Comparison of ENCODE assay signal across 13 cellular contexts in genomic region chr4:146105464-146105863, GRCh38.
A peak's percentile ranks its signal among the peaks of the same experiment; 100 is the strongest.
DNase-seq lines count a peak whose midpoint lies in the region; ATAC-seq and TF ChIP-seq lines count a peak whose summit lies in the region.
"Had no signal": no experiment of that assay in that cellular context is flagged by ENCODE, and none has a peak within 500 bp of the region (broad histone marks: within the 10 kb centered on the region; RNA-seq: fewer than 3 reads in every experiment).

No MANE protein-coding gene starts in this region.

- H3K4me3 Mint-ChIP-seq in dendritic cell treated with granulocyte-macrophage colony-stimulating factor and Interleukin-4, amounts not matched to agents 40 ng/mL and 50 ng/mL, for 4 days, result no peak overlapping the region
- H3K4me3 Mint-ChIP-seq in Calu3 (ENCODE audit: low read depth, unreplicated experiment), result no peak overlapping the region
- H3K4me3 Mint-ChIP-seq: naive thymus-derived CD8-positive, alpha-beta T cell had no signal

- no peaks in the 10 kb centered on the region for H3K36me3 ChIP-seq in uterus
- H3K36me3 ChIP-seq: adrenal gland had no signal

- no peaks in the 10 kb centered on the region for H3K27me3 ChIP-seq in uterus
- H3K27me3 ChIP-seq: adrenal gland had no signal

- no peaks in the 10 kb centered on the region for H3K4me1 ChIP-seq in uterus
- H3K4me1 ChIP-seq: adrenal gland had no signal

- DNase-seq in uterus (no peak), Calu3 (no peak), medulla oblongata (ENCODE audit: extremely low spot score) (no peak)
- DNase-seq in stimulated activated CD4-positive, alpha-beta T cell treated with anti-CD3 and anti-CD28 coated beads, Interleukin-12 subunit alpha, Interleukin-12 subunit beta, amount 100 ng/mL, for 4 hours, result no peak
- DNase-seq: activated CD4-positive, alpha-beta T cell treated with anti-CD3 and anti-CD28 coated beads for 4 hours; naive thymus-derived CD8-positive, alpha-beta T cell; NCI-H1417; stimulated activated CD4-positive, alpha-beta T cell treated with anti-CD3 and anti-CD28 coated beads, Interleukin-4, amount 100 ng/mL, for 4 hours had no signal

- H3K36me3 Mint-ChIP-seq in dendritic cell treated with granulocyte-macrophage colony-stimulating factor and Interleukin-4, amounts not matched to agents 40 ng/mL and 50 ng/mL, for 4 days (ENCODE audit: low read depth), result no peaks in the 10 kb centered on the region
- no peaks in the 10 kb centered on the region for H3K36me3 Mint-ChIP-seq in Calu3 (ENCODE audit: insufficient read depth, unreplicated experiment)
- H3K36me3 Mint-ChIP-seq: naive thymus-derived CD8-positive, alpha-beta T cell had no signal

- no peak overlapping the region for H3K4me3 ChIP-seq in uterus
- H3K4me3 ChIP-seq: adrenal gland had no signal

- no peak for TF ChIP-seq CTCF in uterus (IDR thresholded peaks at IDR 0.05)
- no peak for TF ChIP-seq CTCF in Calu3 (IDR thresholded peaks at IDR 0.05; ENCODE audit: unreplicated experiment)

- H3K9me3 Mint-ChIP-seq in dendritic cell treated with granulocyte-macrophage colony-stimulating factor and Interleukin-4, amounts not matched to agents 40 ng/mL and 50 ng/mL, for 4 days, result no peaks in the 10 kb centered on the region
- no peaks in the 10 kb centered on the region for H3K9me3 Mint-ChIP-seq in Calu3 (ENCODE audit: low read depth, unreplicated experiment)

- H3K4me1 Mint-ChIP-seq in dendritic cell treated with granulocyte-macrophage colony-stimulating factor and Interleukin-4, amounts not matched to agents 40 ng/mL and 50 ng/mL, for 4 days (ENCODE audit: low read depth), result peaks cover 40% of the 10 kb centered on the region
- H3K4me1 Mint-ChIP-seq in Calu3 (ENCODE audit: low read depth, unreplicated experiment), result no peaks in the 10 kb centered on the region

- ATAC-seq in GM18511 (IDR thresholded peaks at IDR 0.05; ENCODE audit: unreplicated experiment), result peak; percentile 47
- ATAC-seq in GM21515 (IDR thresholded peaks at IDR 0.05; ENCODE audit: unreplicated experiment), result peak; percentile 61
- peak; percentile 66 for ATAC-seq in HG03280 (IDR thresholded peaks at IDR 0.05; ENCODE audit: unreplicated experiment)
- ATAC-seq: naive thymus-derived CD8-positive, alpha-beta T cell had no signal

- no TSS peak for BruUV-seq in Calu3 (replicated peaks; lab: Mats Ljungman, UMichigan)

- H3K27ac ChIP-seq in uterus, result no peak overlapping the region

- no peaks in the 10 kb centered on the region for H3K27me3 Mint-ChIP-seq in dendritic cell treated with granulocyte-macrophage colony-stimulating factor and Interleukin-4, amounts not matched to agents 40 ng/mL and 50 ng/mL, for 4 days
- no peaks in the 10 kb centered on the region for H3K27me3 Mint-ChIP-seq in Calu3 (ENCODE audit: unreplicated experiment)

- CTCF ChIA-PET in Calu3 (lab: Charles Lee), result no interaction called here

- TF ChIP-seq POLR2A in uterus (IDR thresholded peaks at IDR 0.05), result no peak

- H3K27ac Mint-ChIP-seq in dendritic cell treated with granulocyte-macrophage colony-stimulating factor and Interleukin-4, amounts not matched to agents 40 ng/mL and 50 ng/mL, for 4 days, result peak overlapping the region; percentile 67
- H3K27ac Mint-ChIP-seq in Calu3 (ENCODE audit: unreplicated experiment), result no peak overlapping the region
- H3K27ac Mint-ChIP-seq: naive thymus-derived CD8-positive, alpha-beta T cell had no signal

- intact Hi-C loops in dendritic cell treated with granulocyte-macrophage colony-stimulating factor and Interleukin-4, amounts not matched to agents 40 ng/mL and 50 ng/mL, for 4 days (cut with micrococcal nuclease), result no loop called here
- intact Hi-C loops in uterus (cut with DNase I; ENCODE audit: low total_unique reads) (no loop called here), Calu3 (cut with micrococcal nuclease; ENCODE audit: unreplicated experiment) (no loop called here)

- H3K9me3 ChIP-seq in uterus, result no peaks in the 10 kb centered on the region
- H3K9me3 ChIP-seq: adrenal gland had no signal
